Comparison of ENCODE assay signal across 8 cellular contexts in genomic region chr11:71787014-71787823, GRCh38. TPM values are rescaled to one million over a fixed set of nuclear protein-coding genes. Genes with fewer than 3 reads are reported as not detected.
DNase-seq lines count a peak whose midpoint lies in the region; ATAC-seq and TF ChIP-seq lines count a peak whose summit lies in the region.

No MANE protein-coding gene starts in this region.

- DNase-seq in AG09319 (ENCODE audit: extremely low read depth, low read depth), result peak; percentile 98
- DNase-seq in NCI-H345 treated with DMSO at 0.1 percent for 48 hours (lab: John Stamatoyannopoulos, UW; ENCODE audit: unreplicated experiment), result peak; percentile 93
- DNase-seq in activated CD4-positive, CD25-positive, alpha-beta regulatory T cell treated with anti-CD3 and anti-CD28 coated beads, Interleukin-2, amount 50 U/mL, for 72 hours, result peak; percentile 98
- DNase-seq in cerebellum (ENCODE audit: low spot score), result peak; percentile 95
- peak; percentile 96 for DNase-seq in kidney glomerular epithelial cell (lab: John Stamatoyannopoulos, UW)
- DNase-seq in stimulated activated CD4-positive, alpha-beta T cell treated with anti-CD3 and anti-CD28 coated beads, Interleukin-15, amount 100 ng/mL, for 48 hours (ENCODE audit: low read depth in 2 of 2), result peak; percentile 98 to 99

- TF ChIP-seq CTCF in AG09319 (IDR thresholded peaks at IDR 0.05; ENCODE audit: low read depth, low read length), result no peak

- ATAC-seq in GM19025 (IDR thresholded peaks at IDR 0.05; ENCODE audit: low read depth, unreplicated experiment) (peak; percentile 96), HG03280 (IDR thresholded peaks at IDR 0.05; ENCODE audit: unreplicated experiment) (peak; percentile 99)

RNA-seq across cellular contexts. Expression of gene DEFB108B, which starts 45.8 kb away (rescaled TPM):
- total RNA-seq in cerebellum, result not detected

Comparison
In these comparisons a context has a peak if more than half of its experiments do, and no peak if none do; other contexts are left out.
1. Peak in every context shown above with its lines: DNase-seq and ATAC-seq.